9 cellular contexts compared by ENCODE assay signal in the genomic region with DNA sequence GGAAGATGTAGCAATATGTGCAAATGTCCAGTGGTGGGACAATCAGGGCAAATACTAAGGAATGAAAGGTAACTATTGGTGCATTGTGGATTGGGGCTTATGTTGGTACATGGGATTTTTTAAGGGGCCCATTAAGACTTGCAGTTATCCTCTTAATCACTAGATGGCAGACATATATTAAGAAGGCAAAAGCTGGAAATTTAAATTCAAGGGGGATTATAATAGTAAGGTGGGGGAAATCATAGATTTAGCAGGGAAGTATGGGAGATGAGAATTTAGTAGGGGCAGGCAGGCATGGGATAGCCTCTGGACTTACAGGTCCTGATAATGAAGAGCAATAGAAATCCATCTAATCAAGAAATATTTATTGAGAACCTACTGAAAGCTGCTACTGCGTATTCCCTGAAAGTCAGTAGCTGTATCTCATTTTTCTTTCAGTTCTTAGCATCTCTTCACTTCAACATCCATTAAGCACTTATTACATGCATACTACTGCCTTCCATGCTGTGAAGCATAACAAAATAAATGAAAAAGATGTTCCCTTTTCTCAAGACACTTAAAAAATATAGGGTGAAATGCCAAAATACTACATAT.
DNase-seq lines count a peak whose midpoint lies in the region; ATAC-seq and TF ChIP-seq lines count a peak whose summit lies in the region.
"Had no signal": no experiment of that assay in that cellular context is flagged by ENCODE, and none has a peak within 500 bp of the region (broad histone marks: within the 10 kb centered on the region; RNA-seq: fewer than 3 reads in every experiment).

No MANE protein-coding gene starts in this region.

- no peak overlapping the region for H3K27ac ChIP-seq in A673 (ENCODE audit: low read depth, low read length, poor library complexity, severe bottlenecking)

- H3K27me3 Mint-ChIP-seq in activated T-helper 1 cell treated with anti-CD3 and anti-CD28 coated beads, Interleukin-12 subunit alpha, Interleukin-12 subunit beta, Interleukin-2, Interleukin-4 antibody, amounts not matched to agents 30 ng/mL and 10 ng/mL and 1 ng/mL, durations not matched to agents 14 hours and 24 hours and 36 hours (ENCODE audit: insufficient read depth), result no peaks in the 10 kb centered on the region
- H3K27me3 Mint-ChIP-seq: naive B cell had no signal

- DNase-seq in A673 (ENCODE audit: low spot score) (peak; percentile 38), NCI-H82 (lab: John Stamatoyannopoulos, UW) (peak; percentile 52), erythroblast (lab: John Stamatoyannopoulos, UW) (peak; percentile 5 to 27), NCI-H187 treated with DMSO at 0.1 percent for 48 hours (lab: John Stamatoyannopoulos, UW) (no peak), C1 segment of cervical spinal cord (lab: John Stamatoyannopoulos, UW) (no peak)
- no peak for DNase-seq in activated T-helper 1 cell treated with anti-CD3 and anti-CD28 coated beads, Interleukin-12 subunit alpha, Interleukin-12 subunit beta, Interleukin-2, Interleukin-4 antibody, amounts not matched to agents 30 ng/mL and 10 ng/mL and 1 ng/mL, durations not matched to agents 14 hours and 24 hours and 36 hours (ENCODE audit: low spot score)
- DNase-seq: naive B cell had no signal

- H3K4me1 Mint-ChIP-seq in activated T-helper 1 cell treated with anti-CD3 and anti-CD28 coated beads, Interleukin-12 subunit alpha, Interleukin-12 subunit beta, Interleukin-2, Interleukin-4 antibody, amounts not matched to agents 30 ng/mL and 10 ng/mL and 1 ng/mL, durations not matched to agents 14 hours and 24 hours and 36 hours (ENCODE audit: low read depth), result peaks cover 7% of the 10 kb centered on the region

- H3K4me3 Mint-ChIP-seq in activated T-helper 1 cell treated with anti-CD3 and anti-CD28 coated beads, Interleukin-12 subunit alpha, Interleukin-12 subunit beta, Interleukin-2, Interleukin-4 antibody, amounts not matched to agents 30 ng/mL and 10 ng/mL and 1 ng/mL, durations not matched to agents 14 hours and 24 hours and 36 hours, result no peak overlapping the region
- H3K4me3 Mint-ChIP-seq: naive B cell had no signal

- no peaks in the 10 kb centered on the region for H3K9me3 Mint-ChIP-seq in activated T-helper 1 cell treated with anti-CD3 and anti-CD28 coated beads, Interleukin-12 subunit alpha, Interleukin-12 subunit beta, Interleukin-2, Interleukin-4 antibody, amounts not matched to agents 30 ng/mL and 10 ng/mL and 1 ng/mL, durations not matched to agents 14 hours and 24 hours and 36 hours
- H3K9me3 Mint-ChIP-seq: naive B cell had no signal

- H3K36me3 ChIP-seq in A673 (ENCODE audit: insufficient read depth, low read length, poor library complexity, severe bottlenecking), result no peaks in the 10 kb centered on the region

- no peaks in the 10 kb centered on the region for H3K4me1 ChIP-seq in A673 (ENCODE audit: insufficient read depth, low read length, poor library complexity, severe bottlenecking)

- H3K9me3 ChIP-seq in A673 (ENCODE audit: low read depth, low read length, poor library complexity, severe bottlenecking), result no peaks in the 10 kb centered on the region

- no peak for TF ChIP-seq POLR2A in erythroblast (IDR thresholded peaks at IDR 0.05; ENCODE audit: low read length)

- intact Hi-C loops in A673 (cut with micrococcal nuclease; ENCODE audit: unreplicated experiment), result loop anchor here (2.0 to 10.0 kb wide), 5 partner anchors 55 to 1167 kb away; no protein-coding TSS in a partner anchor
- intact Hi-C loops in activated T-helper 1 cell treated with anti-CD3 and anti-CD28 coated beads, Interleukin-12 subunit alpha, Interleukin-12 subunit beta, Interleukin-2, Interleukin-4 antibody, amounts not matched to agents 30 ng/mL and 10 ng/mL and 1 ng/mL, durations not matched to agents 14 hours and 24 hours and 36 hours (cut with micrococcal nuclease), result loop anchor here (2.0 to 10.0 kb wide), 5 partner anchors 118 to 1185 kb away; no protein-coding TSS in a partner anchor

- no TSS peak for BruUV-seq in A673 (replicated peaks; lab: Mats Ljungman, UMichigan)

- H3K4me3 ChIP-seq in A673 (ENCODE audit: low read depth, low read length, poor library complexity, severe bottlenecking) (no peak overlapping the region), GM12875 (ENCODE audit: low read depth, low read length) (no peak overlapping the region)

- no peak for ATAC-seq in GM21576 (IDR thresholded peaks at IDR 0.05; ENCODE audit: unreplicated experiment)

- H3K36me3 Mint-ChIP-seq in activated T-helper 1 cell treated with anti-CD3 and anti-CD28 coated beads, Interleukin-12 subunit alpha, Interleukin-12 subunit beta, Interleukin-2, Interleukin-4 antibody, amounts not matched to agents 30 ng/mL and 10 ng/mL and 1 ng/mL, durations not matched to agents 14 hours and 24 hours and 36 hours (ENCODE audit: low read depth), result no peaks in the 10 kb centered on the region
- H3K36me3 Mint-ChIP-seq: naive B cell had no signal

- CTCF ChIA-PET in A673 (lab: Charles Lee), result interaction anchor here (0.6 kb wide), 1 partner anchor 1166 kb away, joined by 4 read pairs; no protein-coding TSS in a partner anchor

- peak; percentile 61 for TF ChIP-seq CTCF in A673 (conservative IDR thresholded peaks at IDR 0.05; ENCODE audit: low read depth, low read length)
- peak; percentile 27; the same call in 1 of the 2 replicates for TF ChIP-seq CTCF in GM12875 (IDR thresholded peaks at IDR 0.05; ENCODE audit: borderline replicate concordance, insufficient read depth, low read depth, low read length)

- POLR2A ChIA-PET in A673 (lab: Charles Lee; ENCODE audit: low non-redundant PET), result no interaction called here

- H3K27ac Mint-ChIP-seq in activated T-helper 1 cell treated with anti-CD3 and anti-CD28 coated beads, Interleukin-12 subunit alpha, Interleukin-12 subunit beta, Interleukin-2, Interleukin-4 antibody, amounts not matched to agents 30 ng/mL and 10 ng/mL and 1 ng/mL, durations not matched to agents 14 hours and 24 hours and 36 hours, result no peak overlapping the region

- H3K27me3 ChIP-seq in A673 (replicated peaks; ENCODE audit: insufficient read depth, low read depth, low read length, poor library complexity), result no peaks in the 10 kb centered on the region

Comparison
In these comparisons a context has a peak if more than half of its experiments do, and no peak if none do; other contexts are left out.
1. DNase-seq: peak in A673 (single experiment), NCI-H82 (single experiment) and erythroblast (2 of 2); none in NCI-H187 treated with DMSO at 0.1 percent for 48 hours (single experiment), C1 segment of cervical spinal cord (0 of 14) and activated T-helper 1 cell treated with anti-CD3 and anti-CD28 coated beads, Interleukin-12 subunit alpha, Interleukin-12 subunit beta, Interleukin-2, Interleukin-4 antibody, amounts not matched to agents 30 ng/mL and 10 ng/mL and 1 ng/mL, durations not matched to agents 14 hours and 24 hours and 36 hours (single experiment).